ENCODE assay signal across 1 cellular context in the genomic region with DNA sequence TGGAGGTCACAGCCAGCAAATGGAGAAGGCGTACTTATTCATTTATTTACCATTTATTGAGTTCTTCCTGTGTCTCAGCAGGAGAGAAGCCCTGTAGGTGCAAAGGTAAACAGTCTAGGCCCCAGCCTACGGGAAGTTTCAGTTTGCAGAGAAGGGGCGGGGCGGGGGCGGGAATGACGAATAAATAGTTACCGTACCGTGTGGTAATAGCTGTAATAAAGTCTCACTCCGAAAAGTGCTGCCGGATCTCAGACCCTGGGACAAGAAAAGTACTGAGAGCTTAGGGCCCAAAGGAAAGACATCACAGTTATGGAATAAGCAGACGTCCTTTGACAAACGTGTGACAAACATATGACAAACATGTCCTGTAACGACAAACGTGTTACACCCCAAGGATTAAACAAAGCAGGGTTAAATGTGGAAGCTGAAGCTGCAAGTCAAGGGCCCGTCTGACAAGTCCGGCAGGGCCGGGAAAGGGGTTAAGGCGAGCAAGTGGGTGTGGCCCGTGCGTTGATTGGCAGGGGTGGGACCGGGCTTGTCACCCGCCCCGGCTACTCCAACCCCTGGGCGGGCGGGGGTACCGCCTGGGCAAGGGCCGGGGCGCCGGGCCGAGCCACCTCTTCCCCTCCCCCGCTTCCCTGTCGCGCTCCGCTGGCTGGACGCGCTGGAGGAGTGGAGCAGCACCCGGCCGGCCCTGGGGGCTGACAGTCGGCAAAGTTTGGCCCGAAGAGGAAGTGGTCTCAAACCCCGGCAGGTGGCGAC.
TF ChIP-seq lines count a peak whose summit lies in the region.

A gene with protein sequence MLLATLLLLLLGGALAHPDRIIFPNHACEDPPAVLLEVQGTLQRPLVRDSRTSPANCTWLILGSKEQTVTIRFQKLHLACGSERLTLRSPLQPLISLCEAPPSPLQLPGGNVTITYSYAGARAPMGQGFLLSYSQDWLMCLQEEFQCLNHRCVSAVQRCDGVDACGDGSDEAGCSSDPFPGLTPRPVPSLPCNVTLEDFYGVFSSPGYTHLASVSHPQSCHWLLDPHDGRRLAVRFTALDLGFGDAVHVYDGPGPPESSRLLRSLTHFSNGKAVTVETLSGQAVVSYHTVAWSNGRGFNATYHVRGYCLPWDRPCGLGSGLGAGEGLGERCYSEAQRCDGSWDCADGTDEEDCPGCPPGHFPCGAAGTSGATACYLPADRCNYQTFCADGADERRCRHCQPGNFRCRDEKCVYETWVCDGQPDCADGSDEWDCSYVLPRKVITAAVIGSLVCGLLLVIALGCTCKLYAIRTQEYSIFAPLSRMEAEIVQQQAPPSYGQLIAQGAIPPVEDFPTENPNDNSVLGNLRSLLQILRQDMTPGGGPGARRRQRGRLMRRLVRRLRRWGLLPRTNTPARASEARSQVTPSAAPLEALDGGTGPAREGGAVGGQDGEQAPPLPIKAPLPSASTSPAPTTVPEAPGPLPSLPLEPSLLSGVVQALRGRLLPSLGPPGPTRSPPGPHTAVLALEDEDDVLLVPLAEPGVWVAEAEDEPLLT (plus strand): TSS at position 541 of the 762 bp plus-strand sequence. CDS start 564 bp downstream, outside the sequence.

TF ChIP-seq in HepG2, 621 proteins besides CTCF, POLR2A, EP300 and RAD21 (continued from another document and continues in another):
- TF ChIP-seq, protein P1, sequence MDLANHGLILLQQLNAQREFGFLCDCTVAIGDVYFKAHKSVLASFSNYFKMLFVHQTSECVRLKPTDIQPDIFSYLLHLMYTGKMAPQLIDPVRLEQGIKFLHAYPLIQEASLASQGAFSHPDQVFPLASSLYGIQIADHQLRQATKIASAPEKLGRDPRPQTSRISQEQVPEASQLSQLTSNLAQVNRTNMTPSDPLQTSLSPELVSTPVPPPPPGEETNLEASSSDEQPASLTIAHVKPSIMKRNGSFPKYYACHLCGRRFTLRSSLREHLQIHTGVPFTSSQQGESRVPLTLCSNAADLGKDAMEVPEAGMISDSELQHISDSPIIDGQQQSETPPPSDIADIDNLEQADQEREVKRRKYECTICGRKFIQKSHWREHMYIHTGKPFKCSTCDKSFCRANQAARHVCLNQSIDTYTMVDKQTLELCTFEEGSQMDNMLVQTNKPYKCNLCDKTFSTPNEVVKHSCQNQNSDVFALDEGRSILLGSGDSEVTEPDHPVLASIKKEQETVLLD (CRISPR knock-in tag; IDR thresholded peaks at IDR 0.05; ENCODE audit: low read depth): peak; percentile 79
- TF ChIP-seq, protein P2, sequence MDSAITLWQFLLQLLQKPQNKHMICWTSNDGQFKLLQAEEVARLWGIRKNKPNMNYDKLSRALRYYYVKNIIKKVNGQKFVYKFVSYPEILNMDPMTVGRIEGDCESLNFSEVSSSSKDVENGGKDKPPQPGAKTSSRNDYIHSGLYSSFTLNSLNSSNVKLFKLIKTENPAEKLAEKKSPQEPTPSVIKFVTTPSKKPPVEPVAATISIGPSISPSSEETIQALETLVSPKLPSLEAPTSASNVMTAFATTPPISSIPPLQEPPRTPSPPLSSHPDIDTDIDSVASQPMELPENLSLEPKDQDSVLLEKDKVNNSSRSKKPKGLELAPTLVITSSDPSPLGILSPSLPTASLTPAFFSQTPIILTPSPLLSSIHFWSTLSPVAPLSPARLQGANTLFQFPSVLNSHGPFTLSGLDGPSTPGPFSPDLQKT (CRISPR knock-in tag; IDR thresholded peaks at IDR 0.05; ENCODE audit: borderline replicate concordance): peak; percentile 70; the same call in 1 of the 2 replicates
- no peak for TF ChIP-seq RAD51 (IDR thresholded peaks at IDR 0.05; ENCODE audit: borderline replicate concordance)
- TF ChIP-seq, protein P3, sequence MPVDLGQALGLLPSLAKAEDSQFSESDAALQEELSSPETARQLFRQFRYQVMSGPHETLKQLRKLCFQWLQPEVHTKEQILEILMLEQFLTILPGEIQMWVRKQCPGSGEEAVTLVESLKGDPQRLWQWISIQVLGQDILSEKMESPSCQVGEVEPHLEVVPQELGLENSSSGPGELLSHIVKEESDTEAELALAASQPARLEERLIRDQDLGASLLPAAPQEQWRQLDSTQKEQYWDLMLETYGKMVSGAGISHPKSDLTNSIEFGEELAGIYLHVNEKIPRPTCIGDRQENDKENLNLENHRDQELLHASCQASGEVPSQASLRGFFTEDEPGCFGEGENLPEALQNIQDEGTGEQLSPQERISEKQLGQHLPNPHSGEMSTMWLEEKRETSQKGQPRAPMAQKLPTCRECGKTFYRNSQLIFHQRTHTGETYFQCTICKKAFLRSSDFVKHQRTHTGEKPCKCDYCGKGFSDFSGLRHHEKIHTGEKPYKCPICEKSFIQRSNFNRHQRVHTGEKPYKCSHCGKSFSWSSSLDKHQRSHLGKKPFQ (CRISPR knock-in tag; IDR thresholded peaks at IDR 0.05; ENCODE audit: insufficient replicate concordance): peak; percentile 67
- TF ChIP-seq THAP11 (CRISPR knock-in tag; IDR thresholded peaks at IDR 0.05): peak; percentile 78; the same call in 1 of the 2 replicates
- TF ChIP-seq, protein P4, sequence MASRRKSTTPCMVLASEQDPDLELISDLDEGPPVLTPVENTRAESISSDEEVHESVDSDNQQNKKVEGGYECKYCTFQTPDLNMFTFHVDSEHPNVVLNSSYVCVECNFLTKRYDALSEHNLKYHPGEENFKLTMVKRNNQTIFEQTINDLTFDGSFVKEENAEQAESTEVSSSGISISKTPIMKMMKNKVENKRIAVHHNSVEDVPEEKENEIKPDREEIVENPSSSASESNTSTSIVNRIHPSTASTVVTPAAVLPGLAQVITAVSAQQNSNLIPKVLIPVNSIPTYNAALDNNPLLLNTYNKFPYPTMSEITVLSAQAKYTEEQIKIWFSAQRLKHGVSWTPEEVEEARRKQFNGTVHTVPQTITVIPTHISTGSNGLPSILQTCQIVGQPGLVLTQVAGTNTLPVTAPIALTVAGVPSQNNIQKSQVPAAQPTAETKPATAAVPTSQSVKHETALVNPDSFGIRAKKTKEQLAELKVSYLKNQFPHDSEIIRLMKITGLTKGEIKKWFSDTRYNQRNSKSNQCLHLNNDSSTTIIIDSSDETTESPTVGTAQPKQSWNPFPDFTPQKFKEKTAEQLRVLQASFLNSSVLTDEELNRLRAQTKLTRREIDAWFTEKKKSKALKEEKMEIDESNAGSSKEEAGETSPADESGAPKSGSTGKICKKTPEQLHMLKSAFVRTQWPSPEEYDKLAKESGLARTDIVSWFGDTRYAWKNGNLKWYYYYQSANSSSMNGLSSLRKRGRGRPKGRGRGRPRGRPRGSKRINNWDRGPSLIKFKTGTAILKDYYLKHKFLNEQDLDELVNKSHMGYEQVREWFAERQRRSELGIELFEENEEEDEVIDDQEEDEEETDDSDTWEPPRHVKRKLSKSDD (CRISPR knock-in tag; IDR thresholded peaks at IDR 0.05; ENCODE audit: low read depth): peak; percentile 73
- TF ChIP-seq, protein P5, sequence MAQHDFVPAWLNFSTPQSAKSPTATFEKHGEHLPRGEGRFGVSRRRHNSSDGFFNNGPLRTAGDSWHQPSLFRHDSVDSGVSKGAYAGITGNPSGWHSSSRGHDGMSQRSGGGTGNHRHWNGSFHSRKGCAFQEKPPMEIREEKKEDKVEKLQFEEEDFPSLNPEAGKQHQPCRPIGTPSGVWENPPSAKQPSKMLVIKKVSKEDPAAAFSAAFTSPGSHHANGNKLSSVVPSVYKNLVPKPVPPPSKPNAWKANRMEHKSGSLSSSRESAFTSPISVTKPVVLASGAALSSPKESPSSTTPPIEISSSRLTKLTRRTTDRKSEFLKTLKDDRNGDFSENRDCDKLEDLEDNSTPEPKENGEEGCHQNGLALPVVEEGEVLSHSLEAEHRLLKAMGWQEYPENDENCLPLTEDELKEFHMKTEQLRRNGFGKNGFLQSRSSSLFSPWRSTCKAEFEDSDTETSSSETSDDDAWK (CRISPR knock-in tag; IDR thresholded peaks at IDR 0.05): no peak
- peak; percentile 95; the same call in 1 of the 2 replicates for TF ChIP-seq ZSCAN29 (CRISPR knock-in tag; conservative IDR thresholded peaks at IDR 0.05)
- peak; percentile 98 for TF ChIP-seq MTA1 (CRISPR knock-in tag; IDR thresholded peaks at IDR 0.05; ENCODE audit: borderline replicate concordance)
- TF ChIP-seq, protein P6, sequence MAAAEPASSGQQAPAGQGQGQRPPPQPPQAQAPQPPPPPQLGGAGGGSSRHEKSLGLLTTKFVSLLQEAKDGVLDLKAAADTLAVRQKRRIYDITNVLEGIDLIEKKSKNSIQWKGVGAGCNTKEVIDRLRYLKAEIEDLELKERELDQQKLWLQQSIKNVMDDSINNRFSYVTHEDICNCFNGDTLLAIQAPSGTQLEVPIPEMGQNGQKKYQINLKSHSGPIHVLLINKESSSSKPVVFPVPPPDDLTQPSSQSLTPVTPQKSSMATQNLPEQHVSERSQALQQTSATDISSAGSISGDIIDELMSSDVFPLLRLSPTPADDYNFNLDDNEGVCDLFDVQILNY (CRISPR knock-in tag; conservative IDR thresholded peaks at IDR 0.05): peak; percentile 45; the same call in 1 of the 2 replicates
- no peak for TF ChIP-seq POLR2AphosphoS2 (IDR thresholded peaks at IDR 0.05; ENCODE audit: low read depth, low read length)
- TF ChIP-seq, protein P7, sequence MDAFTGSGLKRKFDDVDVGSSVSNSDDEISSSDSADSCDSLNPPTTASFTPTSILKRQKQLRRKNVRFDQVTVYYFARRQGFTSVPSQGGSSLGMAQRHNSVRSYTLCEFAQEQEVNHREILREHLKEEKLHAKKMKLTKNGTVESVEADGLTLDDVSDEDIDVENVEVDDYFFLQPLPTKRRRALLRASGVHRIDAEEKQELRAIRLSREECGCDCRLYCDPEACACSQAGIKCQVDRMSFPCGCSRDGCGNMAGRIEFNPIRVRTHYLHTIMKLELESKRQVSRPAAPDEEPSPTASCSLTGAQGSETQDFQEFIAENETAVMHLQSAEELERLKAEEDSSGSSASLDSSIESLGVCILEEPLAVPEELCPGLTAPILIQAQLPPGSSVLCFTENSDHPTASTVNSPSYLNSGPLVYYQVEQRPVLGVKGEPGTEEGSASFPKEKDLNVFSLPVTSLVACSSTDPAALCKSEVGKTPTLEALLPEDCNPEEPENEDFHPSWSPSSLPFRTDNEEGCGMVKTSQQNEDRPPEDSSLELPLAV (CRISPR knock-in tag; conservative IDR thresholded peaks at IDR 0.05; ENCODE audit: low read depth): no peak
- TF ChIP-seq, protein P8, sequence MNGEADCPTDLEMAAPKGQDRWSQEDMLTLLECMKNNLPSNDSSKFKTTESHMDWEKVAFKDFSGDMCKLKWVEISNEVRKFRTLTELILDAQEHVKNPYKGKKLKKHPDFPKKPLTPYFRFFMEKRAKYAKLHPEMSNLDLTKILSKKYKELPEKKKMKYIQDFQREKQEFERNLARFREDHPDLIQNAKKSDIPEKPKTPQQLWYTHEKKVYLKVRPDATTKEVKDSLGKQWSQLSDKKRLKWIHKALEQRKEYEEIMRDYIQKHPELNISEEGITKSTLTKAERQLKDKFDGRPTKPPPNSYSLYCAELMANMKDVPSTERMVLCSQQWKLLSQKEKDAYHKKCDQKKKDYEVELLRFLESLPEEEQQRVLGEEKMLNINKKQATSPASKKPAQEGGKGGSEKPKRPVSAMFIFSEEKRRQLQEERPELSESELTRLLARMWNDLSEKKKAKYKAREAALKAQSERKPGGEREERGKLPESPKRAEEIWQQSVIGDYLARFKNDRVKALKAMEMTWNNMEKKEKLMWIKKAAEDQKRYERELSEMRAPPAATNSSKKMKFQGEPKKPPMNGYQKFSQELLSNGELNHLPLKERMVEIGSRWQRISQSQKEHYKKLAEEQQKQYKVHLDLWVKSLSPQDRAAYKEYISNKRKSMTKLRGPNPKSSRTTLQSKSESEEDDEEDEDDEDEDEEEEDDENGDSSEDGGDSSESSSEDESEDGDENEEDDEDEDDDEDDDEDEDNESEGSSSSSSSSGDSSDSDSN (CRISPR knock-in tag; IDR thresholded peaks at IDR 0.05): peak; percentile 98
- no peak; the same call in 1 of the 2 replicates for TF ChIP-seq MAF1 (CRISPR knock-in tag; IDR thresholded peaks at IDR 0.05; ENCODE audit: borderline replicate concordance)
- no peak for TF ChIP-seq SYNCRIP (IDR thresholded peaks at IDR 0.05; ENCODE audit: insufficient read depth, low read depth, low read length)
- TF ChIP-seq, protein P9, sequence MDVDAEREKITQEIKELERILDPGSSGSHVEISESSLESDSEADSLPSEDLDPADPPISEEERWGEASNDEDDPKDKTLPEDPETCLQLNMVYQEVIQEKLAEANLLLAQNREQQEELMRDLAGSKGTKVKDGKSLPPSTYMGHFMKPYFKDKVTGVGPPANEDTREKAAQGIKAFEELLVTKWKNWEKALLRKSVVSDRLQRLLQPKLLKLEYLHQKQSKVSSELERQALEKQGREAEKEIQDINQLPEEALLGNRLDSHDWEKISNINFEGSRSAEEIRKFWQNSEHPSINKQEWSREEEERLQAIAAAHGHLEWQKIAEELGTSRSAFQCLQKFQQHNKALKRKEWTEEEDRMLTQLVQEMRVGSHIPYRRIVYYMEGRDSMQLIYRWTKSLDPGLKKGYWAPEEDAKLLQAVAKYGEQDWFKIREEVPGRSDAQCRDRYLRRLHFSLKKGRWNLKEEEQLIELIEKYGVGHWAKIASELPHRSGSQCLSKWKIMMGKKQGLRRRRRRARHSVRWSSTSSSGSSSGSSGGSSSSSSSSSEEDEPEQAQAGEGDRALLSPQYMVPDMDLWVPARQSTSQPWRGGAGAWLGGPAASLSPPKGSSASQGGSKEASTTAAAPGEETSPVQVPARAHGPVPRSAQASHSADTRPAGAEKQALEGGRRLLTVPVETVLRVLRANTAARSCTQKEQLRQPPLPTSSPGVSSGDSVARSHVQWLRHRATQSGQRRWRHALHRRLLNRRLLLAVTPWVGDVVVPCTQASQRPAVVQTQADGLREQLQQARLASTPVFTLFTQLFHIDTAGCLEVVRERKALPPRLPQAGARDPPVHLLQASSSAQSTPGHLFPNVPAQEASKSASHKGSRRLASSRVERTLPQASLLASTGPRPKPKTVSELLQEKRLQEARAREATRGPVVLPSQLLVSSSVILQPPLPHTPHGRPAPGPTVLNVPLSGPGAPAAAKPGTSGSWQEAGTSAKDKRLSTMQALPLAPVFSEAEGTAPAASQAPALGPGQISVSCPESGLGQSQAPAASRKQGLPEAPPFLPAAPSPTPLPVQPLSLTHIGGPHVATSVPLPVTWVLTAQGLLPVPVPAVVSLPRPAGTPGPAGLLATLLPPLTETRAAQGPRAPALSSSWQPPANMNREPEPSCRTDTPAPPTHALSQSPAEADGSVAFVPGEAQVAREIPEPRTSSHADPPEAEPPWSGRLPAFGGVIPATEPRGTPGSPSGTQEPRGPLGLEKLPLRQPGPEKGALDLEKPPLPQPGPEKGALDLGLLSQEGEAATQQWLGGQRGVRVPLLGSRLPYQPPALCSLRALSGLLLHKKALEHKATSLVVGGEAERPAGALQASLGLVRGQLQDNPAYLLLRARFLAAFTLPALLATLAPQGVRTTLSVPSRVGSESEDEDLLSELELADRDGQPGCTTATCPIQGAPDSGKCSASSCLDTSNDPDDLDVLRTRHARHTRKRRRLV (CRISPR knock-in tag; IDR thresholded peaks at IDR 0.05): peak; percentile 98
- TF ChIP-seq, protein P10, sequence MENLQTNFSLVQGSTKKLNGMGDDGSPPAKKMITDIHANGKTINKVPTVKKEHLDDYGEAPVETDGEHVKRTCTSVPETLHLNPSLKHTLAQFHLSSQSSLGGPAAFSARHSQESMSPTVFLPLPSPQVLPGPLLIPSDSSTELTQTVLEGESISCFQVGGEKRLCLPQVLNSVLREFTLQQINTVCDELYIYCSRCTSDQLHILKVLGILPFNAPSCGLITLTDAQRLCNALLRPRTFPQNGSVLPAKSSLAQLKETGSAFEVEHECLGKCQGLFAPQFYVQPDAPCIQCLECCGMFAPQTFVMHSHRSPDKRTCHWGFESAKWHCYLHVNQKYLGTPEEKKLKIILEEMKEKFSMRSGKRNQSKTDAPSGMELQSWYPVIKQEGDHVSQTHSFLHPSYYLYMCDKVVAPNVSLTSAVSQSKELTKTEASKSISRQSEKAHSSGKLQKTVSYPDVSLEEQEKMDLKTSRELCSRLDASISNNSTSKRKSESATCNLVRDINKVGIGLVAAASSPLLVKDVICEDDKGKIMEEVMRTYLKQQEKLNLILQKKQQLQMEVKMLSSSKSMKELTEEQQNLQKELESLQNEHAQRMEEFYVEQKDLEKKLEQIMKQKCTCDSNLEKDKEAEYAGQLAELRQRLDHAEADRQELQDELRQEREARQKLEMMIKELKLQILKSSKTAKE (CRISPR knock-in tag; IDR thresholded peaks at IDR 0.05; ENCODE audit: borderline replicate concordance): peak; percentile 88
- no peak for TF ChIP-seq FOXP1 (IDR thresholded peaks at IDR 0.05)
- peak; percentile 97 for TF ChIP-seq FOXP1 (CRISPR knock-in tag; IDR thresholded peaks at IDR 0.05)
- TF ChIP-seq EHMT2 (IDR thresholded peaks at IDR 0.05; ENCODE audit: borderline replicate concordance, low read depth, low read length): no peak
- TF ChIP-seq ZNF260 (CRISPR knock-in tag; IDR thresholded peaks at IDR 0.05; ENCODE audit: borderline replicate concordance, low read depth): no peak
